In the genomic region with DNA sequence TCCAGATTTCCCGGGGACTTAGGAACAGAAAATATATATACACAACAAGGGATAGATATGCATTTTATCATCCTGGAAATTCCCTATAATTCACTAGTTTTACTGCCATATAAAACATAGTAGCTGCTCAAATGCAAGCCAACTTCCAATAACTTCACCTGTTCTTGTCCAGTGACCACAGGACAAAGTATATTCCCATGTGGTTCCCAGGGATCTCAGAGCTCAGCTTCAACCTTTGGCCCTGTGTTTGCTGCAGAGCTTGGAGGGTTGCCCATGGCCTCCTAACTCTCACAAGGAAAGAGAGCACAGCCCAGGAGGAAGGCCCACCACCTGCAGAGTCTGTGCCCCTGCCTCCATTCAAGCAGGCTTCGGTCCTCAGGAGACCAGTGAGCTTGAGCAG, we compare ENCODE assay signal across 1 cellular context.
TF ChIP-seq lines count a peak whose summit lies in the region.

No MANE protein-coding gene starts in this region.

TF ChIP-seq in endothelial cell of umbilical vein, 7 proteins besides CTCF, POLR2A, EP300 and RAD21 (continued from another document):
- TF ChIP-seq, protein P1, sequence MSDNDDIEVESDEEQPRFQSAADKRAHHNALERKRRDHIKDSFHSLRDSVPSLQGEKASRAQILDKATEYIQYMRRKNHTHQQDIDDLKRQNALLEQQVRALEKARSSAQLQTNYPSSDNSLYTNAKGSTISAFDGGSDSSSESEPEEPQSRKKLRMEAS (IDR thresholded peaks at IDR 0.05; ENCODE audit: insufficient read depth, insufficient read length), result no peak
- TF ChIP-seq FOS (IDR thresholded peaks at IDR 0.05; ENCODE audit: borderline replicate concordance, insufficient read depth, low read length), result no peak
- TF ChIP-seq GATA2 (IDR thresholded peaks at IDR 0.05; ENCODE audit: insufficient read depth, insufficient read length, low read depth, low read length), result no peak
